Comparison of ENCODE assay signal across 8 cellular contexts in genomic region chr2:169572821-169573159, GRCh38. TPM values are rescaled to one million over a fixed set of nuclear protein-coding genes. Genes with fewer than 3 reads are reported as not detected.
DNase-seq lines count a peak whose midpoint lies in the region; ATAC-seq and TF ChIP-seq lines count a peak whose summit lies in the region.

No MANE protein-coding gene starts in this region.

- peak overlapping the region; percentile 62 to 89 (median 74) for H3K4me3 ChIP-seq in heart right ventricle
- peak overlapping the region; percentile 51 to 84 for H3K4me3 ChIP-seq in vagina

- ATAC-seq in heart right ventricle, result no peak
- no peak for ATAC-seq in Right ventricle myocardium inferior
- no peak for ATAC-seq in GM18502 (IDR thresholded peaks at IDR 0.05; ENCODE audit: poor library complexity, unreplicated experiment)

- POLR2A ChIA-PET in MCF 10A (lab: Yijun Ruan, JAX), result interaction anchor here (0.6 to 4.1 kb wide), 12 partner anchors 9 to 255 kb away, joined by 3 to 80 read pairs (median 5); partner anchors contain the start of genes KLHL41, METTL5, PPIG and SSB

- H3K4me1 Mint-ChIP-seq in MCF 10A (ENCODE audit: insufficient read depth, unreplicated experiment) (peaks cover 14% of the 10 kb centered on the region), mesothelial cell of epicardium (peaks cover 16% of the 10 kb centered on the region)

- DNase-seq in heart right ventricle (no peak), Right ventricle myocardium inferior (ENCODE audit: missing footprints) (no peak), MCF 10A (ENCODE audit: unreplicated experiment) (no peak), mesothelial cell of epicardium (ENCODE audit: low spot score in 2 of 2, unreplicated experiment in 2 of 2) (no peak), vagina (ENCODE audit: extremely low spot score in 2 of 2) (no peak), AG08396 (ENCODE audit: low spot score) (no peak), SKM-1 (lab: John Stamatoyannopoulos, UW; ENCODE audit: unreplicated experiment) (no peak)

- intact Hi-C loops in heart right ventricle (cut with DNase I), result loop anchor here in 1 of 10 donors (10.0 kb wide), 1 partner anchor 162 kb away; the partner anchor contains the start of gene KLHL23
- intact Hi-C loops in Right ventricle myocardium inferior (cut with DNase I), result no loop called here
- intact Hi-C loops in MCF 10A (cut with micrococcal nuclease), result loop anchor here (1.0 kb wide), 1 partner anchor 12 kb away; the partner anchor contains the start of gene PPIG
- intact Hi-C loops in vagina (cut with DNase I), result loop anchor here (2.0 kb wide), 1 partner anchor 54 kb away; no protein-coding TSS in a partner anchor

- H3K4me3 Mint-ChIP-seq in MCF 10A (ENCODE audit: unreplicated experiment), result peak overlapping the region; percentile 96
- H3K4me3 Mint-ChIP-seq in mesothelial cell of epicardium, result peak overlapping the region; percentile 92

- H3K4me1 ChIP-seq in heart right ventricle (peaks cover 0 to 34% (median 25%) of the 10 kb centered on the region in 9 donors), vagina (peaks cover 16% of the 10 kb centered on the region)

- H3K27me3 Mint-ChIP-seq in MCF 10A (ENCODE audit: insufficient read depth, unreplicated experiment) (no peaks in the 10 kb centered on the region), mesothelial cell of epicardium (ENCODE audit: low read depth) (peaks cover 5% of the 10 kb centered on the region)

- H3K9me3 Mint-ChIP-seq in MCF 10A (ENCODE audit: unreplicated experiment) (no peaks in the 10 kb centered on the region), mesothelial cell of epicardium (no peaks in the 10 kb centered on the region)

- H3K27me3 ChIP-seq in heart right ventricle (no peaks in the 10 kb centered on the region), vagina (no peaks in the 10 kb centered on the region)

- CTCF ChIA-PET in MCF 10A (lab: Yijun Ruan, JAX), result interaction anchor here (0.5 to 1.0 kb wide), 5 partner anchors 10 to 356 kb away, joined by 3 to 5 read pairs (median 4); no protein-coding TSS in a partner anchor

- no peaks in the 10 kb centered on the region for H3K36me3 Mint-ChIP-seq in MCF 10A (ENCODE audit: insufficient read depth, unreplicated experiment)
- H3K36me3 Mint-ChIP-seq in mesothelial cell of epicardium, result no peaks in the 10 kb centered on the region

- no peak for TF ChIP-seq CTCF in heart right ventricle (IDR thresholded peaks at IDR 0.05)
- no peak for TF ChIP-seq CTCF in MCF 10A (IDR thresholded peaks at IDR 0.05; ENCODE audit: unreplicated experiment)
- TF ChIP-seq CTCF in mesothelial cell of epicardium (IDR thresholded peaks at IDR 0.05; ENCODE audit: unreplicated experiment), result no peak
- no peak for TF ChIP-seq CTCF in vagina (IDR thresholded peaks at IDR 0.05)

- H3K36me3 ChIP-seq in heart right ventricle, result peaks cover 0 to 24% (median 0%) of the 10 kb centered on the region in 9 donors
- H3K36me3 ChIP-seq in vagina, result no peaks in the 10 kb centered on the region

- H3K27ac Mint-ChIP-seq in MCF 10A (ENCODE audit: low read depth, unreplicated experiment), result peak overlapping the region; percentile 74
- H3K27ac Mint-ChIP-seq in mesothelial cell of epicardium, result peak overlapping the region; percentile 89

- WGBS in heart right ventricle, 2 donors, result 23 to 39% methylated on average over 2 of the region's 2 CpGs

- H3K9me3 ChIP-seq in heart right ventricle, result no peaks in the 10 kb centered on the region
- H3K9me3 ChIP-seq in vagina, result no peaks in the 10 kb centered on the region

- H3K27ac ChIP-seq in heart right ventricle, result peak overlapping the region in 8 of 10 donors; percentile 72 to 92 (median 88)
- H3K27ac ChIP-seq in vagina, result peak overlapping the region; percentile 66

- TF ChIP-seq POLR2A in vagina (IDR thresholded peaks at IDR 0.05), result no peak

- no TSS peak for BruUV-seq in MCF 10A (replicated peaks; lab: Mats Ljungman, UMichigan)

RNA-seq across cellular contexts. Expression of gene FASTKD1, which starts 0.9 kb away (rescaled TPM):
- total RNA-seq in heart right ventricle, result 100 to 1,000 TPM in 1 of 10 donors, 10 to 100 TPM in 9; 42.4 to 101 (median 88.5) TPM
- polyA plus RNA-seq in heart right ventricle, result 100 to 1,000 TPM in 1 of 2 donors, 10 to 100 TPM in 1; 56.7 to 243 TPM
- 112 TPM for total RNA-seq in Right ventricle myocardium inferior
- 34.5 and 39.9 TPM in 2 replicates for total RNA-seq in MCF 10A (2022)
- total RNA-seq in mesothelial cell of epicardium, result 30.1 to 30.4 TPM (median 30.1 TPM) in 3 replicates
- total RNA-seq in vagina, result 17.7 TPM

RNA-seq across cellular contexts. Expression of gene PPIG, which starts 11.4 kb away (rescaled TPM):
- total RNA-seq in heart right ventricle (10 to 100 TPM; 34.8 to 50.1 (median 40.9) TPM), Right ventricle myocardium inferior (34.7 TPM), MCF 10A (2022) (64.7 and 80.2 TPM in 2 replicates), mesothelial cell of epicardium (60.2 to 63.6 TPM (median 62.2 TPM) in 3 replicates), vagina (48.1 TPM)
- 10 to 100 TPM; 15.6 to 94.5 TPM for polyA plus RNA-seq in heart right ventricle
